Comparison of ENCODE assay signal across 1 cellular context in genomic region chr16:30740364-30741251, GRCh38.
TF ChIP-seq lines count a peak whose summit lies in the region.

No MANE protein-coding gene starts in this region.

TF ChIP-seq in endothelial cell of umbilical vein, 7 proteins besides CTCF, POLR2A, EP300 and RAD21:
- TF ChIP-seq EZH2 (IDR thresholded peaks at IDR 0.05; ENCODE audit: borderline replicate concordance, low read depth, low read length, severe bottlenecking): no peak
